In the genomic region with DNA sequence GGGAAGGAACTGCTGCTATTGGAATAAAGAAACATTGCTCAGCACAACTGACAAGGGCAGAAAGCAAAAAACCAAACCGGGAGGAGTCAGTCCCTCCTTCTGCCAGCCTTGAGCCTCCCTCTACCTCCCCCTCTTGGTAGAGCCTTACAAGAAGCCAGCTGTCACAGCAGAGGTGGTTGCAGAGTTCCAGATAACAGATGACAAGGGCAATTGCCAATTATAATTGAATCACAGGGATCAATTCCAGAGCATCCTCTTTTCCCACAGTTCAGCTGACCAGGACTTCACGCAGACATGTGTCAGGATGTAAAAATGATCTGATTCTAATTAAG, we compare ENCODE assay signal across 1 cellular context.
TF ChIP-seq lines count a peak whose summit lies in the region.

No MANE protein-coding gene starts in this region.

TF ChIP-seq in H1, 55 proteins besides CTCF, POLR2A, EP300 and RAD21 (continued from another document):
- no peak for TF ChIP-seq CHD7 (IDR thresholded peaks at IDR 0.05; ENCODE audit: insufficient replicate concordance, low read length)
- TF ChIP-seq JUN (IDR thresholded peaks at IDR 0.05; ENCODE audit: low read depth, low read length) = no peak
- no peak for TF ChIP-seq TAF1 (IDR thresholded peaks at IDR 0.05; ENCODE audit: low read depth, low read length)
- TF ChIP-seq RBBP5 (IDR thresholded peaks at IDR 0.05; ENCODE audit: borderline replicate concordance, low read depth, low read length) = no peak
- TF ChIP-seq RXRA (IDR thresholded peaks at IDR 0.05; ENCODE audit: insufficient read depth, low read depth, low read length) = no peak
